ENCODE assay signal across 27 cellular contexts in genomic region chr12:52899338-52900035, GRCh38. TPM values are rescaled to one million over a fixed set of nuclear protein-coding genes. Genes with fewer than 3 reads are reported as not detected.
DNase-seq lines count a peak whose midpoint lies in the region; ATAC-seq and TF ChIP-seq lines count a peak whose summit lies in the region.
"Had no signal": no experiment of that assay in that cellular context is flagged by ENCODE, and none has a peak within 500 bp of the region (broad histone marks: within the 10 kb centered on the region; RNA-seq: fewer than 3 reads in every experiment).

No MANE protein-coding gene starts in this region.

- H3K18ac ChIP-seq in mesendoderm (ENCODE audit: low read length): no peak overlapping the region

- DNase-seq in WTC11 (ENCODE audit: low spot score): no peak
- DNase-seq in smooth muscle cell (lab: John Stamatoyannopoulos, UW; ENCODE audit: unreplicated experiment): no peak
- no peak for DNase-seq in mesendoderm
- no peak for DNase-seq in activated gamma-delta T cell treated with Interleukin-2 at 50 U/mL for 16 hours
- DNase-seq: activated CD4-positive, alpha-beta T cell treated with anti-CD3 and anti-CD28 coated beads for 36 hours; activated naive CD4-positive, alpha-beta T cell treated with anti-CD3 and anti-CD28 coated beads, Interleukin-2, amount 50 U/mL, for 16 hours; C1 segment of cervical spinal cord; DMS79; effector memory CD4-positive, alpha-beta T cell; GDM1; immature natural killer cell; KG1; mammary epithelial cell; MM.1S; NCI-H1105 treated with DMSO at 0.1 percent for 48 hours; NCI-H1930; NCI-H524 treated with DMSO at 0.1 percent for 48 hours; stimulated activated CD4-positive, alpha-beta T cell treated with anti-CD3 and anti-CD28 coated beads, Interleukin-4, amount 100 ng/mL, for 1 hour had no signal

- no peak overlapping the region for H2AK5ac ChIP-seq in mesendoderm (ENCODE audit: low read length)

- H3K9ac ChIP-seq in HUES6 (ENCODE audit: low read length): peak overlapping the region; percentile 23
- no peak overlapping the region for H3K9ac ChIP-seq in smooth muscle cell (ENCODE audit: low read depth)
- H3K9ac ChIP-seq in mesendoderm (ENCODE audit: low read length): no peak overlapping the region

- H3K79me2 ChIP-seq in smooth muscle cell (ENCODE audit: low read depth) (peaks cover 30% of the 10 kb centered on the region), mesendoderm (ENCODE audit: control insufficient read depth, insufficient read depth, low read length) (peaks cover 37% of the 10 kb centered on the region)

- POLR2A ChIA-PET in WTC11 (lab: Charles Lee): no interaction called here

- peak overlapping the region; percentile 26 for H3K4me2 ChIP-seq in smooth muscle cell
- no peak overlapping the region for H3K4me2 ChIP-seq in mesendoderm (ENCODE audit: low read length)

- 95 to 100% methylated on average over 8 to 12 of the region's 13 CpGs for WGBS in mesodermal cell (ENCODE audit: insufficient coverage in 2 of 2), 2 experiments
- WGBS in smooth muscle cell (ENCODE audit: low lambda C conversion rate): 97% methylated on average over 13 of the region's 13 CpGs
- no CpG with 5 or more reads among the region's 13 CpGs for WGBS in mesendoderm (ENCODE audit: extremely low coverage, insufficient coverage, low lambda C conversion rate)

- H3K9me3 ChIP-seq in HUES6 (ENCODE audit: control insufficient read depth, insufficient read depth, low read depth, low read length) (no peaks in the 10 kb centered on the region), mesodermal cell (ENCODE audit: control insufficient read depth, low read length) (no peaks in the 10 kb centered on the region), smooth muscle cell (replicated peaks; ENCODE audit: low read depth) (no peaks in the 10 kb centered on the region)
- H3K9me3 ChIP-seq: neutrophil, tibial nerve had no signal

- H3K27me3 ChIP-seq in HUES6 (ENCODE audit: control insufficient read depth, insufficient read depth, low read length) (no peaks in the 10 kb centered on the region), smooth muscle cell (ENCODE audit: low read depth) (no peaks in the 10 kb centered on the region), mesendoderm (ENCODE audit: insufficient read depth, low read length, poor library complexity) (no peaks in the 10 kb centered on the region)

- no peak overlapping the region for H3K27ac Mint-ChIP-seq in WTC11
- H3K27ac Mint-ChIP-seq: activated CD4-positive, alpha-beta T cell treated with anti-CD3 and anti-CD28 coated beads for 36 hours; activated T-helper 17 cell treated with anti-CD3 and anti-CD28 coated beads, Interleukin-2, amount 50 U/mL, for 72 hours; immature natural killer cell had no signal

- H3K27me3 Mint-ChIP-seq in WTC11 (ENCODE audit: low read depth): no peaks in the 10 kb centered on the region
- H3K27me3 Mint-ChIP-seq: activated CD4-positive, alpha-beta T cell treated with anti-CD3 and anti-CD28 coated beads for 36 hours had no signal

- ATAC-seq in WTC11 (no peak), HG02970 (IDR thresholded peaks at IDR 0.05; ENCODE audit: low FRiP score, unreplicated experiment) (no peak)
- ATAC-seq: activated CD4-positive, alpha-beta T cell treated with anti-CD3 and anti-CD28 coated beads for 36 hours; activated T-helper 17 cell treated with anti-CD3 and anti-CD28 coated beads, Interleukin-2, amount 50 U/mL, for 72 hours; PC-3; sciatic nerve had no signal

- no peak overlapping the region for H3K56ac ChIP-seq in mesendoderm (ENCODE audit: low read length)

- peaks cover 10% of the 10 kb centered on the region for H3K4me1 Mint-ChIP-seq in WTC11

- H3K27ac ChIP-seq in HUES6 (ENCODE audit: low read depth, low read length) (no peak overlapping the region), mesodermal cell (ENCODE audit: low read depth, low read length, severe bottlenecking) (peak overlapping the region; percentile 76), smooth muscle cell (ENCODE audit: low read depth) (peak overlapping the region; percentile 3), mesendoderm (ENCODE audit: low read depth, low read length) (no peak overlapping the region)
- H3K27ac ChIP-seq: neutrophil, tibial nerve had no signal

- H4K5ac ChIP-seq in mesendoderm (ENCODE audit: low read length): no peak overlapping the region

- H3K36me3 ChIP-seq in HUES6 (ENCODE audit: control insufficient read depth, insufficient read depth, low read length) (peaks cover 67% of the 10 kb centered on the region), mesodermal cell (ENCODE audit: control insufficient read depth, insufficient read depth, low read length) (peaks cover 76% of the 10 kb centered on the region), smooth muscle cell (ENCODE audit: low read depth) (peaks cover 17% of the 10 kb centered on the region), mesendoderm (ENCODE audit: control insufficient read depth, insufficient read depth, low read length) (peaks cover 31% of the 10 kb centered on the region)
- H3K36me3 ChIP-seq: neutrophil, tibial nerve had no signal

- no peak overlapping the region for H2BK120ac ChIP-seq in mesendoderm (ENCODE audit: low read depth, low read length)

- no peak overlapping the region for H2AFZ ChIP-seq in smooth muscle cell (ENCODE audit: low read depth)

- no peak overlapping the region for H2BK15ac ChIP-seq in mesendoderm (replicated peaks; ENCODE audit: low read depth)

- peaks cover 10% of the 10 kb centered on the region for H3K4me1 ChIP-seq in HUES6 (ENCODE audit: control insufficient read depth, insufficient read depth, low read length)
- peaks cover 21% of the 10 kb centered on the region for H3K4me1 ChIP-seq in mesodermal cell (ENCODE audit: control insufficient read depth, insufficient read depth, low read length, poor library complexity, severe bottlenecking)
- H3K4me1 ChIP-seq in smooth muscle cell (ENCODE audit: low read depth): peaks cover 4% of the 10 kb centered on the region
- H3K4me1 ChIP-seq in mesendoderm (ENCODE audit: control insufficient read depth, low read depth, low read length): no peaks in the 10 kb centered on the region

- peaks cover 59% of the 10 kb centered on the region for H3K36me3 Mint-ChIP-seq in WTC11
- H3K36me3 Mint-ChIP-seq: immature natural killer cell had no signal

- H3K4me3 Mint-ChIP-seq in WTC11: no peak overlapping the region
- H3K4me3 Mint-ChIP-seq: activated CD4-positive, alpha-beta T cell treated with anti-CD3 and anti-CD28 coated beads for 36 hours; activated T-helper 17 cell treated with anti-CD3 and anti-CD28 coated beads, Interleukin-2, amount 50 U/mL, for 72 hours; immature natural killer cell had no signal

- H3K9me3 Mint-ChIP-seq in WTC11: no peaks in the 10 kb centered on the region
- H3K9me3 Mint-ChIP-seq: activated T-helper 17 cell treated with anti-CD3 and anti-CD28 coated beads, Interleukin-2, amount 50 U/mL, for 72 hours; immature natural killer cell had no signal

- CTCF ChIA-PET in WTC11 (lab: Charles Lee): interaction anchor here (0.9 to 6.0 kb wide), 6 partner anchors 10 to 81 kb away, joined by 3 to 72 read pairs (median 4); partner anchors contain the start of gene KRT18

- peaks cover 44% of the 10 kb centered on the region for H3F3A ChIP-seq in smooth muscle cell (ENCODE audit: low read depth)

- TF ChIP-seq CTCF in WTC11 (IDR thresholded peaks at IDR 0.05): no peak
- no peak for TF ChIP-seq CTCF in smooth muscle cell (IDR thresholded peaks at IDR 0.05; ENCODE audit: borderline replicate concordance, insufficient read depth, poor library complexity, severe bottlenecking)

- no peak overlapping the region for H3K4ac ChIP-seq in mesendoderm (ENCODE audit: low read depth, low read length)

- H4K20me1 ChIP-seq in smooth muscle cell (ENCODE audit: low read depth): peaks cover 76% of the 10 kb centered on the region

- H3K4me3 ChIP-seq in HUES6 (ENCODE audit: low read depth, low read length): no peak overlapping the region
- peak overlapping the region; percentile 91 for H3K4me3 ChIP-seq in mesodermal cell (ENCODE audit: extremely low read depth, insufficient read depth, low read length, poor library complexity, severe bottlenecking)
- no peak overlapping the region for H3K4me3 ChIP-seq in smooth muscle cell
- no peak overlapping the region for H3K4me3 ChIP-seq in mesendoderm (ENCODE audit: low read length)
- H3K4me3 ChIP-seq: tibial nerve had no signal

- H4K8ac ChIP-seq in mesendoderm (ENCODE audit: low read depth, low read length): no peak overlapping the region

- peaks cover 18% of the 10 kb centered on the region for H3K79me1 ChIP-seq in mesendoderm (ENCODE audit: low read length)

- no peak overlapping the region for H2BK5ac ChIP-seq in mesendoderm (ENCODE audit: low read length)

- H3K23ac ChIP-seq in mesendoderm (ENCODE audit: low read length): no peak overlapping the region

RNA-seq across cellular contexts. Expression of gene KRT8, which starts 5.4 kb away (rescaled TPM):
- total RNA-seq in WTC11 (2021) (424 to 477 TPM (median 429 TPM) in 3 replicates), smooth muscle cell (694 and 929 TPM in 2 replicates)
- 3,226 TPM for polyA plus RNA-seq in mesodermal cell (2013, experiment 1 of 2)
- polyA plus RNA-seq in mesodermal cell (2013, experiment 2 of 2): 3,108 TPM
- 1,025 and 2,331 TPM in 2 replicates for polyA plus RNA-seq in smooth muscle cell
- 450 TPM for polyA plus RNA-seq in mesendoderm (2013, experiment 1 of 2)
- polyA plus RNA-seq in mesendoderm (2013, experiment 2 of 2): 461 TPM
- polyA plus RNA-seq: immature natural killer cell had no signal

RNA-seq across cellular contexts. Expression of gene KRT18, which starts 49.4 kb away (rescaled TPM):
- total RNA-seq in WTC11 (2021): 461 to 525 TPM (median 465 TPM) in 3 replicates
- polyA plus RNA-seq in mesodermal cell (2013, experiment 1 of 2): 2,534 TPM
- 2,467 TPM for polyA plus RNA-seq in mesodermal cell (2013, experiment 2 of 2)
- total RNA-seq in smooth muscle cell: 477 and 663 TPM in 2 replicates
- polyA plus RNA-seq in smooth muscle cell: 894 and 2,163 TPM in 2 replicates
- 373 TPM for polyA plus RNA-seq in mesendoderm (2013, experiment 1 of 2)
- 379 TPM for polyA plus RNA-seq in mesendoderm (2013, experiment 2 of 2)

RNA-seq across cellular contexts. Expression of gene KRT78, which starts 50.7 kb away (rescaled TPM):
- total RNA-seq in WTC11 (2021) (not detected in 3 replicates), smooth muscle cell (1.2 and 2.7 TPM in 2 replicates)
- not detected for polyA plus RNA-seq in mesodermal cell (2013, experiment 1 of 2)
- polyA plus RNA-seq in mesodermal cell (2013, experiment 2 of 2): not detected
- polyA plus RNA-seq in smooth muscle cell: 1.6 TPM in 1 of 2 replicates, not detected in the other
- polyA plus RNA-seq in mesendoderm (2013, experiment 1 of 2): not detected
- polyA plus RNA-seq in mesendoderm (2013, experiment 2 of 2): not detected
- total RNA-seq: activated CD4-positive, alpha-beta T cell treated with anti-CD3 and anti-CD28 coated beads for 36 hours; activated T-helper 17 cell treated with anti-CD3 and anti-CD28 coated beads, Interleukin-2, amount 50 U/mL, for 72 hours; epithelial cell of proximal tubule; mammary epithelial cell; sciatic nerve had no signal
- polyA plus RNA-seq: mammary epithelial cell had no signal

Comparison
In these comparisons a context has a peak if more than half of its experiments do, and no peak if none do; other contexts are left out.
1. H3K27ac ChIP-seq: peak in mesodermal cell (single experiment) and smooth muscle cell (single experiment); none in HUES6 (single experiment) and mesendoderm (single experiment).